In the genomic region with DNA sequence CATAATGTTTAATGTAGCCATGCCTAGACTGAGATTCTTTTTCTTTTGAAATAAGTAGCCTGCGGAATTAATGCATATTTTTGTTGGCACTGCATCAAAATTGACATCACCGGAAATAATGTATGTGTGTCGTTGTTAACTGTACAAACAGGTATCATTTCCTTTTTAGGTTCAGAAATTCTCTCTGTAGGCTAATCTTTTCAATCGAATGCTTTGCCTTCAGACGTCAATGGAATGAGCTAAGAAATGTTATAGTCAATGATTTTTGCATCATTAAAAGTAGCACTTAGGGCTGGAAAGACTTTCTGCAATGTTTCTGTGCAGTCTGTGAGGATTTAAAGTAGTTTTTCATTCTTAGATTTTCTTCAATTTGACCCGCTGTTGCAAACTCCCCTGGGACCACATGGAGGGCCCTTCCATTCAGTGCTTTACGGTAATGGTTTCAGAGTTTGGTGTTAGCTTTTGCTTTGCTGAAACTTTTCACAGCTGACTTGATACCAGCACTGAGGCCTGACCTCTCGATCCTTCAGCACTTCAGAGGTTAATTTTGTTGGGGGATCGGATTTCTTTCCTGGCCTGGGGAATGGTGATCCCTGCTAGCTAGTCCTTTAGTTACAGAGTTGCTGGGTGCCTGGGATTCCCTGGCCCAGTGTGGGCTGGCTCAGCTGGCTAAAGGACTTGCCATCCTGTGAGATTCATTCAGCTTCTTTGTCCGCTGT, we compare ENCODE assay signal across 1 cellular context.
TF ChIP-seq lines count a peak whose summit lies in the region.

No MANE protein-coding gene starts in this region.

TF ChIP-seq in HepG2, 621 proteins besides CTCF, POLR2A, EP300 and RAD21 (continued from another document and continues in another):
- TF ChIP-seq, protein P1, sequence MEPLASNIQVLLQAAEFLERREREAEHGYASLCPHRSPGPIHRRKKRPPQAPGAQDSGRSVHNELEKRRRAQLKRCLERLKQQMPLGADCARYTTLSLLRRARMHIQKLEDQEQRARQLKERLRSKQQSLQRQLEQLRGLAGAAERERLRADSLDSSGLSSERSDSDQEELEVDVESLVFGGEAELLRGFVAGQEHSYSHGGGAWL (CRISPR knock-in tag; IDR thresholded peaks at IDR 0.05), result no peak
- TF ChIP-seq MYC (CRISPR knock-in tag; IDR thresholded peaks at IDR 0.05; ENCODE audit: borderline replicate concordance) (peak; percentile 36; the same call in 1 of the 2 replicates), ZNF790 (CRISPR knock-in tag; IDR thresholded peaks at IDR 0.05; ENCODE audit: borderline replicate concordance) (no peak), ZFAT (CRISPR knock-in tag; conservative IDR thresholded peaks at IDR 0.05) (no peak), PHF20 (CRISPR knock-in tag; IDR thresholded peaks at IDR 0.05) (no peak), GABPB1 (CRISPR knock-in tag; IDR thresholded peaks at IDR 0.05) (no peak), THYN1 (CRISPR knock-in tag; IDR thresholded peaks at IDR 0.05; ENCODE audit: borderline replicate concordance, low read depth) (no peak), ZBTB1 (CRISPR knock-in tag; IDR thresholded peaks at IDR 0.05; ENCODE audit: borderline replicate concordance) (no peak), NFE2 (CRISPR knock-in tag; IDR thresholded peaks at IDR 0.05) (no peak), MAF1 (CRISPR knock-in tag; IDR thresholded peaks at IDR 0.05; ENCODE audit: borderline replicate concordance) (no peak), ZNF12 (CRISPR knock-in tag; IDR thresholded peaks at IDR 0.05) (peak; percentile 37; the same call in 1 of the 2 replicates), AGO2 (optimal IDR thresholded peaks at IDR 0.05; ENCODE audit: low read depth, low read length) (no peak), MIER3 (CRISPR knock-in tag; IDR thresholded peaks at IDR 0.05; ENCODE audit: borderline replicate concordance) (no peak), SMAD1 (CRISPR knock-in tag; IDR thresholded peaks at IDR 0.05; ENCODE audit: borderline replicate concordance, low read depth) (no peak), ZNF550 (CRISPR knock-in tag; IDR thresholded peaks at IDR 0.05; ENCODE audit: borderline replicate concordance) (no peak), ZBTB42 (CRISPR knock-in tag; IDR thresholded peaks at IDR 0.05) (no peak), NR2F6 (IDR thresholded peaks at IDR 0.05) (0 out of 2 replicates have a peak, but pooled peaks have one; percentile 53), NR2F6 (CRISPR knock-in tag; IDR thresholded peaks at IDR 0.05) (peak; percentile 46; the same call in 1 of the 2 replicates), ZMAT3 (CRISPR knock-in tag; conservative IDR thresholded peaks at IDR 0.05) (no peak), ZNF552 (CRISPR knock-in tag; IDR thresholded peaks at IDR 0.05; ENCODE audit: borderline replicate concordance) (no peak), MAFG (CRISPR knock-in tag; IDR thresholded peaks at IDR 0.05) (no peak), PHF5A (CRISPR knock-in tag; IDR thresholded peaks at IDR 0.05; ENCODE audit: low read depth, unreplicated experiment) (no peak), NONO (IDR thresholded peaks at IDR 0.05) (no peak), NONO (CRISPR knock-in tag; conservative IDR thresholded peaks at IDR 0.05) (no peak), SP5 (CRISPR knock-in tag; IDR thresholded peaks at IDR 0.05; ENCODE audit: borderline replicate concordance, low read depth) (no peak), SALL2 (CRISPR knock-in tag; IDR thresholded peaks at IDR 0.05) (no peak), IKZF1 (IDR thresholded peaks at IDR 0.05) (no peak), HNRNPL (IDR thresholded peaks at IDR 0.05; ENCODE audit: low read depth, low read length) (no peak), ZNF232 (CRISPR knock-in tag; IDR thresholded peaks at IDR 0.05; ENCODE audit: borderline replicate concordance) (no peak), ZNF430 (CRISPR knock-in tag; IDR thresholded peaks at IDR 0.05) (no peak), NKX3-1 (CRISPR knock-in tag; IDR thresholded peaks at IDR 0.05) (no peak), ISX (CRISPR knock-in tag; conservative IDR thresholded peaks at IDR 0.05) (no peak), KAT7 (CRISPR knock-in tag; IDR thresholded peaks at IDR 0.05; ENCODE audit: borderline replicate concordance) (no peak), PPARG (CRISPR knock-in tag; conservative IDR thresholded peaks at IDR 0.05) (0 out of 2 replicates have a peak, but pooled peaks have one; percentile 40)
- TF ChIP-seq, protein P2, sequence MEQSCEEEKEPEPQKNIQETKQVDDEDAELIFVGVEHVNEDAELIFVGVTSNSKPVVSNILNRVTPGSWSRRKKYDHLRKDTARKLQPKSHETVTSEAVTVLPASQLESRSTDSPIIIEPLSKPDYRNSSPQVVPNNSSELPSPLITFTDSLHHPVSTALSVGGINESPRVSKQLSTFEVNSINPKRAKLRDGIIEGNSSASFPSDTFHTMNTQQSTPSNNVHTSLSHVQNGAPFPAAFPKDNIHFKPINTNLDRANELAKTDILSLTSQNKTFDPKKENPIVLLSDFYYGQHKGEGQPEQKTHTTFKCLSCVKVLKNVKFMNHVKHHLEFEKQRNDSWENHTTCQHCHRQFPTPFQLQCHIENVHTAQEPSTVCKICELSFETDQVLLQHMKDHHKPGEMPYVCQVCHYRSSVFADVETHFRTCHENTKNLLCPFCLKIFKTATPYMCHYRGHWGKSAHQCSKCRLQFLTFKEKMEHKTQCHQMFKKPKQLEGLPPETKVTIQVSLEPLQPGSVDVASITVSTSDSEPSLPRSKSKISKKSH (CRISPR knock-in tag; IDR thresholded peaks at IDR 0.05; ENCODE audit: borderline replicate concordance), result no peak
- TF ChIP-seq, protein P3, sequence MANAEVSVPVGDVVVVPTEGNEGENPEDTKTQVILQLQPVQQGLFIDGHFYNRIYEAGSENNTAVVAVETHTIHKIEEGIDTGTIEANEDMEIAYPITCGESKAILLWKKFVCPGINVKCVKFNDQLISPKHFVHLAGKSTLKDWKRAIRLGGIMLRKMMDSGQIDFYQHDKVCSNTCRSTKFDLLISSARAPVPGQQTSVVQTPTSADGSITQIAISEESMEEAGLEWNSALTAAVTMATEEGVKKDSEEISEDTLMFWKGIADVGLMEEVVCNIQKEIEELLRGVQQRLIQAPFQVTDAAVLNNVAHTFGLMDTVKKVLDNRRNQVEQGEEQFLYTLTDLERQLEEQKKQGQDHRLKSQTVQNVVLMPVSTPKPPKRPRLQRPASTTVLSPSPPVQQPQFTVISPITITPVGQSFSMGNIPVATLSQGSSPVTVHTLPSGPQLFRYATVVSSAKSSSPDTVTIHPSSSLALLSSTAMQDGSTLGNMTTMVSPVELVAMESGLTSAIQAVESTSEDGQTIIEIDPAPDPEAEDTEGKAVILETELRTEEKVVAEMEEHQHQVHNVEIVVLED (CRISPR knock-in tag; IDR thresholded peaks at IDR 0.05; ENCODE audit: borderline replicate concordance), result no peak
- TF ChIP-seq, protein P4, sequence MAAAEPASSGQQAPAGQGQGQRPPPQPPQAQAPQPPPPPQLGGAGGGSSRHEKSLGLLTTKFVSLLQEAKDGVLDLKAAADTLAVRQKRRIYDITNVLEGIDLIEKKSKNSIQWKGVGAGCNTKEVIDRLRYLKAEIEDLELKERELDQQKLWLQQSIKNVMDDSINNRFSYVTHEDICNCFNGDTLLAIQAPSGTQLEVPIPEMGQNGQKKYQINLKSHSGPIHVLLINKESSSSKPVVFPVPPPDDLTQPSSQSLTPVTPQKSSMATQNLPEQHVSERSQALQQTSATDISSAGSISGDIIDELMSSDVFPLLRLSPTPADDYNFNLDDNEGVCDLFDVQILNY (CRISPR knock-in tag; conservative IDR thresholded peaks at IDR 0.05), result no peak
- TF ChIP-seq, protein P5, sequence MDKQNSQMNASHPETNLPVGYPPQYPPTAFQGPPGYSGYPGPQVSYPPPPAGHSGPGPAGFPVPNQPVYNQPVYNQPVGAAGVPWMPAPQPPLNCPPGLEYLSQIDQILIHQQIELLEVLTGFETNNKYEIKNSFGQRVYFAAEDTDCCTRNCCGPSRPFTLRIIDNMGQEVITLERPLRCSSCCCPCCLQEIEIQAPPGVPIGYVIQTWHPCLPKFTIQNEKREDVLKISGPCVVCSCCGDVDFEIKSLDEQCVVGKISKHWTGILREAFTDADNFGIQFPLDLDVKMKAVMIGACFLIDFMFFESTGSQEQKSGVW (CRISPR knock-in tag; IDR thresholded peaks at IDR 0.05; ENCODE audit: borderline replicate concordance), result no peak
- TF ChIP-seq, protein P6, sequence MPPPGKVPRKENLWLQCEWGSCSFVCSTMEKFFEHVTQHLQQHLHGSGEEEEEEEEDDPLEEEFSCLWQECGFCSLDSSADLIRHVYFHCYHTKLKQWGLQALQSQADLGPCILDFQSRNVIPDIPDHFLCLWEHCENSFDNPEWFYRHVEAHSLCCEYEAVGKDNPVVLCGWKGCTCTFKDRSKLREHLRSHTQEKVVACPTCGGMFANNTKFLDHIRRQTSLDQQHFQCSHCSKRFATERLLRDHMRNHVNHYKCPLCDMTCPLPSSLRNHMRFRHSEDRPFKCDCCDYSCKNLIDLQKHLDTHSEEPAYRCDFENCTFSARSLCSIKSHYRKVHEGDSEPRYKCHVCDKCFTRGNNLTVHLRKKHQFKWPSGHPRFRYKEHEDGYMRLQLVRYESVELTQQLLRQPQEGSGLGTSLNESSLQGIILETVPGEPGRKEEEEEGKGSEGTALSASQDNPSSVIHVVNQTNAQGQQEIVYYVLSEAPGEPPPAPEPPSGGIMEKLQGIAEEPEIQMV (CRISPR knock-in tag; IDR thresholded peaks at IDR 0.05; ENCODE audit: low read depth), result no peak
- TF ChIP-seq, protein P7, sequence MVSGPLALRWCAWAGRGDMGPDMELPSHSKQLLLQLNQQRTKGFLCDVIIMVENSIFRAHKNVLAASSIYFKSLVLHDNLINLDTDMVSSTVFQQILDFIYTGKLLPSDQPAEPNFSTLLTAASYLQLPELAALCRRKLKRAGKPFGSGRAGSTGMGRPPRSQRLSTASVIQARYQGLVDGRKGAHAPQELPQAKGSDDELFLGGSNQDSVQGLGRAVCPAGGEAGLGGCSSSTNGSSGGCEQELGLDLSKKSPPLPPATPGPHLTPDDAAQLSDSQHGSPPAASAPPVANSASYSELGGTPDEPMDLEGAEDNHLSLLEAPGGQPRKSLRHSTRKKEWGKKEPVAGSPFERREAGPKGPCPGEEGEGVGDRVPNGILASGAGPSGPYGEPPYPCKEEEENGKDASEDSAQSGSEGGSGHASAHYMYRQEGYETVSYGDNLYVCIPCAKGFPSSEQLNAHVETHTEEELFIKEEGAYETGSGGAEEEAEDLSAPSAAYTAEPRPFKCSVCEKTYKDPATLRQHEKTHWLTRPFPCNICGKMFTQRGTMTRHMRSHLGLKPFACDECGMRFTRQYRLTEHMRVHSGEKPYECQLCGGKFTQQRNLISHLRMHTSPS (CRISPR knock-in tag; IDR thresholded peaks at IDR 0.05; ENCODE audit: low read depth), result no peak
- TF ChIP-seq, protein P8, sequence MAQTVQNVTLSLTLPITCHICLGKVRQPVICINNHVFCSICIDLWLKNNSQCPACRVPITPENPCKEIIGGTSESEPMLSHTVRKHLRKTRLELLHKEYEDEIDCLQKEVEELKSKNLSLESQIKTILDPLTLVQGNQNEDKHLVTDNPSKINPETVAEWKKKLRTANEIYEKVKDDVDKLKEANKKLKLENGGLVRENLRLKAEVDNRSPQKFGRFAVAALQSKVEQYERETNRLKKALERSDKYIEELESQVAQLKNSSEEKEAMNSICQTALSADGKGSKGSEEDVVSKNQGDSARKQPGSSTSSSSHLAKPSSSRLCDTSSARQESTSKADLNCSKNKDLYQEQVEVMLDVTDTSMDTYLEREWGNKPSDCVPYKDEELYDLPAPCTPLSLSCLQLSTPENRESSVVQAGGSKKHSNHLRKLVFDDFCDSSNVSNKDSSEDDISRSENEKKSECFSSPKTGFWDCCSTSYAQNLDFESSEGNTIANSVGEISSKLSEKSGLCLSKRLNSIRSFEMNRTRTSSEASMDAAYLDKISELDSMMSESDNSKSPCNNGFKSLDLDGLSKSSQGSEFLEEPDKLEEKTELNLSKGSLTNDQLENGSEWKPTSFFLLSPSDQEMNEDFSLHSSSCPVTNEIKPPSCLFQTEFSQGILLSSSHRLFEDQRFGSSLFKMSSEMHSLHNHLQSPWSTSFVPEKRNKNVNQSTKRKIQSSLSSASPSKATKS (CRISPR knock-in tag; IDR thresholded peaks at IDR 0.05), result no peak
- TF ChIP-seq, protein P9, sequence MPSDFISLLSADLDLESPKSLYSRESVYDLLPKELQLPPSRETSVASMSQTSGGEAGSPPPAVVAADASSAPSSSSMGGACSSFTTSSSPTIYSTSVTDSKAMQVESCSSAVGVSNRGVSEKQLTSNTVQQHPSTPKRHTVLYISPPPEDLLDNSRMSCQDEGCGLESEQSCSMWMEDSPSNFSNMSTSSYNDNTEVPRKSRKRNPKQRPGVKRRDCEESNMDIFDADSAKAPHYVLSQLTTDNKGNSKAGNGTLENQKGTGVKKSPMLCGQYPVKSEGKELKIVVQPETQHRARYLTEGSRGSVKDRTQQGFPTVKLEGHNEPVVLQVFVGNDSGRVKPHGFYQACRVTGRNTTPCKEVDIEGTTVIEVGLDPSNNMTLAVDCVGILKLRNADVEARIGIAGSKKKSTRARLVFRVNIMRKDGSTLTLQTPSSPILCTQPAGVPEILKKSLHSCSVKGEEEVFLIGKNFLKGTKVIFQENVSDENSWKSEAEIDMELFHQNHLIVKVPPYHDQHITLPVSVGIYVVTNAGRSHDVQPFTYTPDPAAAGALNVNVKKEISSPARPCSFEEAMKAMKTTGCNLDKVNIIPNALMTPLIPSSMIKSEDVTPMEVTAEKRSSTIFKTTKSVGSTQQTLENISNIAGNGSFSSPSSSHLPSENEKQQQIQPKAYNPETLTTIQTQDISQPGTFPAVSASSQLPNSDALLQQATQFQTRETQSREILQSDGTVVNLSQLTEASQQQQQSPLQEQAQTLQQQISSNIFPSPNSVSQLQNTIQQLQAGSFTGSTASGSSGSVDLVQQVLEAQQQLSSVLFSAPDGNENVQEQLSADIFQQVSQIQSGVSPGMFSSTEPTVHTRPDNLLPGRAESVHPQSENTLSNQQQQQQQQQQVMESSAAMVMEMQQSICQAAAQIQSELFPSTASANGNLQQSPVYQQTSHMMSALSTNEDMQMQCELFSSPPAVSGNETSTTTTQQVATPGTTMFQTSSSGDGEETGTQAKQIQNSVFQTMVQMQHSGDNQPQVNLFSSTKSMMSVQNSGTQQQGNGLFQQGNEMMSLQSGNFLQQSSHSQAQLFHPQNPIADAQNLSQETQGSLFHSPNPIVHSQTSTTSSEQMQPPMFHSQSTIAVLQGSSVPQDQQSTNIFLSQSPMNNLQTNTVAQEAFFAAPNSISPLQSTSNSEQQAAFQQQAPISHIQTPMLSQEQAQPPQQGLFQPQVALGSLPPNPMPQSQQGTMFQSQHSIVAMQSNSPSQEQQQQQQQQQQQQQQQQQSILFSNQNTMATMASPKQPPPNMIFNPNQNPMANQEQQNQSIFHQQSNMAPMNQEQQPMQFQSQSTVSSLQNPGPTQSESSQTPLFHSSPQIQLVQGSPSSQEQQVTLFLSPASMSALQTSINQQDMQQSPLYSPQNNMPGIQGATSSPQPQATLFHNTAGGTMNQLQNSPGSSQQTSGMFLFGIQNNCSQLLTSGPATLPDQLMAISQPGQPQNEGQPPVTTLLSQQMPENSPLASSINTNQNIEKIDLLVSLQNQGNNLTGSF (CRISPR knock-in tag; IDR thresholded peaks at IDR 0.05), result no peak
- TF ChIP-seq, protein P10, sequence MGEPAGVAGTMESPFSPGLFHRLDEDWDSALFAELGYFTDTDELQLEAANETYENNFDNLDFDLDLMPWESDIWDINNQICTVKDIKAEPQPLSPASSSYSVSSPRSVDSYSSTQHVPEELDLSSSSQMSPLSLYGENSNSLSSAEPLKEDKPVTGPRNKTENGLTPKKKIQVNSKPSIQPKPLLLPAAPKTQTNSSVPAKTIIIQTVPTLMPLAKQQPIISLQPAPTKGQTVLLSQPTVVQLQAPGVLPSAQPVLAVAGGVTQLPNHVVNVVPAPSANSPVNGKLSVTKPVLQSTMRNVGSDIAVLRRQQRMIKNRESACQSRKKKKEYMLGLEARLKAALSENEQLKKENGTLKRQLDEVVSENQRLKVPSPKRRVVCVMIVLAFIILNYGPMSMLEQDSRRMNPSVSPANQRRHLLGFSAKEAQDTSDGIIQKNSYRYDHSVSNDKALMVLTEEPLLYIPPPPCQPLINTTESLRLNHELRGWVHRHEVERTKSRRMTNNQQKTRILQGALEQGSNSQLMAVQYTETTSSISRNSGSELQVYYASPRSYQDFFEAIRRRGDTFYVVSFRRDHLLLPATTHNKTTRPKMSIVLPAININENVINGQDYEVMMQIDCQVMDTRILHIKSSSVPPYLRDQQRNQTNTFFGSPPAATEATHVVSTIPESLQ (CRISPR knock-in tag; conservative IDR thresholded peaks at IDR 0.05), result no peak
